ENCODE assay signal across 13 cellular contexts in the genomic region with DNA sequence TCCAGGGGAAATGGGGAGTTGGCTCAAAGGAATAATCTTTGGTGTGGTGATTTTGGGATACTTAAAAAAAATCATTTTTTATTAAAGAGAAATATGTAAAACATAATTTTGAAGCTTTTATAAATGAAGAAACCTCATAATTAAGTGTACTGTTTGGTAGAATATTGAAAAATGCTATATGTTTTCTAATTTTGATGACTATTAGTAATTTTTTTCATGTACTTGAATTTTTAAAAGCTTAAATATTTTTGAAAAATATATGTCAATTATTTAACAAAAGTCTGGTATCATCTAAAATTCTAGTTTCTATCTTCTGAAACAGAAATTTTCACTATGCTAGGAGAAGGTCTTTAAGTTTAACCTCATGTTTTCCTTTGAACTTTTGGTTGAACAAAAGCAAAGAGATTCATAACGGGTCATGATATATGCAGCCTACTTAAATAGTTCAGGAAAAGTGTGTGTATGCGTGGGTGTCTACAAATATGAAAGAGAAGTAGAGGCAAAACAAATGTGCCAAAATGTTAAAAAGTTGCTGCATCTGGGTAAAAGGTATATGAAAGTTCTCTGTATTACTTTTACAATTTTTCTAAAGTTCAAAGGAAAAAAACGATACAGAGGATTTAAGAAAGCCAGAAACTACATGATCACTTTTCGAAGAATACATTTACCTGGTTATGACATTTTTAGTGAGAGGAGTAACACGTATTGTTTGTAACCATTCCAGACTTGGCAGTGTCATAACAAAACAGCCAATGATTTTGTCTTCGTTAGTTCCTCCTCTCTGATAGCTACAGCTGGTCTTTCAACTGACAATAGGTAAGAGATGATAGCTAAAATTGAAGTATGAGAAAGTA.
DNase-seq lines count a peak whose midpoint lies in the region; ATAC-seq lines count a peak whose summit lies in the region.
"Had no signal": no experiment of that assay in that cellular context is flagged by ENCODE, and none has a peak within 500 bp of the region (broad histone marks: within the 10 kb centered on the region; RNA-seq: fewer than 3 reads in every experiment).

No MANE protein-coding gene starts in this region.

- H3K4me1 Mint-ChIP-seq in activated T-cell treated with anti-CD3 and anti-CD28 coated beads, Interleukin-2, amount 50 U/mL, for 4 hours (ENCODE audit: low read depth) = peaks cover 23% of the 10 kb centered on the region
- H3K4me1 Mint-ChIP-seq in CD4-positive, alpha-beta memory T cell = peaks cover 7 to 12% (median 10%) of the 10 kb centered on the region in 4 donors
- peaks cover 21% of the 10 kb centered on the region for H3K4me1 Mint-ChIP-seq in activated naive CD8-positive, alpha-beta T cell treated with anti-CD3 and anti-CD28 coated beads, Interleukin-2, amount 50 U/mL, for 24 hours
- peaks cover 4% of the 10 kb centered on the region for H3K4me1 Mint-ChIP-seq in activated CD4-positive, alpha-beta memory T cell treated with anti-CD3 and anti-CD28 coated beads, Interleukin-2, amount 10 ng/mL, durations not matched to agents 7 days and 5 days

- H3K9me3 ChIP-seq in CD4-positive, alpha-beta memory T cell (ENCODE audit: control insufficient read depth in 1 of 2, low read length in 2 of 2) = no peaks in the 10 kb centered on the region

- intact Hi-C loops in CD4-positive, alpha-beta memory T cell (cut with micrococcal nuclease) = no loop called here

- H3K4me1 ChIP-seq in CD4-positive, alpha-beta memory T cell (ENCODE audit: insufficient read depth, low read length) = no peaks in the 10 kb centered on the region

- no peak overlapping the region for H3K27ac ChIP-seq in CD4-positive, alpha-beta memory T cell (ENCODE audit: low read depth, low read length)

- no peaks in the 10 kb centered on the region for H3K9me3 Mint-ChIP-seq in activated T-cell treated with anti-CD3 and anti-CD28 coated beads, Interleukin-2, amount 50 U/mL, for 4 hours
- no peaks in the 10 kb centered on the region for H3K9me3 Mint-ChIP-seq in CD4-positive, alpha-beta memory T cell
- H3K9me3 Mint-ChIP-seq in activated naive CD8-positive, alpha-beta T cell treated with anti-CD3 and anti-CD28 coated beads, Interleukin-2, amount 50 U/mL, for 24 hours = no peaks in the 10 kb centered on the region
- H3K9me3 Mint-ChIP-seq in activated CD4-positive, alpha-beta memory T cell treated with anti-CD3 and anti-CD28 coated beads, Interleukin-2, amount 10 ng/mL, durations not matched to agents 7 days and 5 days = no peaks in the 10 kb centered on the region
- H3K9me3 Mint-ChIP-seq: CD8-positive, alpha-beta memory T cell had no signal

- H3K4me3 Mint-ChIP-seq in activated T-cell treated with anti-CD3 and anti-CD28 coated beads, Interleukin-2, amount 50 U/mL, for 4 hours = no peak overlapping the region
- H3K4me3 Mint-ChIP-seq in CD4-positive, alpha-beta memory T cell = peak overlapping the region in 2 of 8 donors; percentile 1 to 61
- peak overlapping the region; percentile 58 for H3K4me3 Mint-ChIP-seq in activated naive CD8-positive, alpha-beta T cell treated with anti-CD3 and anti-CD28 coated beads, Interleukin-2, amount 50 U/mL, for 24 hours
- no peak overlapping the region for H3K4me3 Mint-ChIP-seq in activated CD4-positive, alpha-beta memory T cell treated with anti-CD3 and anti-CD28 coated beads, Interleukin-2, amount 10 ng/mL, durations not matched to agents 7 days and 5 days
- H3K4me3 Mint-ChIP-seq: CD8-positive, alpha-beta memory T cell had no signal

- CTCF ChIA-PET in CD4-positive, alpha-beta memory T cell (lab: Charles Lee; ENCODE audit: partially characterized antibody) = interaction anchor here (1.0 to 1.6 kb wide), 8 partner anchors 17 to 251 kb away, joined by 3 to 5 read pairs (median 4); no protein-coding TSS in a partner anchor
- CTCF ChIA-PET in activated CD4-positive, alpha-beta memory T cell treated with anti-CD3 and anti-CD28 coated beads, Interleukin-2, amount 10 ng/mL, durations not matched to agents 7 days and 5 days (lab: Charles Lee) = interaction anchor here (0.9 to 1.3 kb wide), 3 partner anchors 30 to 250 kb away, joined by 3 to 5 read pairs (median 4); a partner anchor contains a TSS

- no peak overlapping the region for H3K4me3 ChIP-seq in CD4-positive, alpha-beta memory T cell (ENCODE audit: low read length in 2 of 2)

- no peaks in the 10 kb centered on the region for H3K36me3 ChIP-seq in CD4-positive, alpha-beta memory T cell (ENCODE audit: insufficient read depth, low read length)

- peaks cover 24% of the 10 kb centered on the region for H3K36me3 Mint-ChIP-seq in activated T-cell treated with anti-CD3 and anti-CD28 coated beads, Interleukin-2, amount 50 U/mL, for 4 hours (ENCODE audit: insufficient read depth)
- peaks cover 19 to 25% of the 10 kb centered on the region in 2 donors for H3K36me3 Mint-ChIP-seq in CD4-positive, alpha-beta memory T cell
- peaks cover 8% of the 10 kb centered on the region for H3K36me3 Mint-ChIP-seq in activated naive CD8-positive, alpha-beta T cell treated with anti-CD3 and anti-CD28 coated beads, Interleukin-2, amount 50 U/mL, for 24 hours (ENCODE audit: low read depth)
- peaks cover 14% of the 10 kb centered on the region for H3K36me3 Mint-ChIP-seq in activated CD4-positive, alpha-beta memory T cell treated with anti-CD3 and anti-CD28 coated beads, Interleukin-2, amount 10 ng/mL, durations not matched to agents 7 days and 5 days (ENCODE audit: low read depth)

- POLR2A ChIA-PET in CD4-positive, alpha-beta memory T cell (lab: Charles Lee; ENCODE audit: partially characterized antibody) = interaction anchor here (1.1 kb wide), 1 partner anchor 102 kb away, joined by 3 read pairs; no protein-coding TSS in a partner anchor
- POLR2A ChIA-PET in activated CD4-positive, alpha-beta memory T cell treated with anti-CD3 and anti-CD28 coated beads, Interleukin-2, amount 10 ng/mL, durations not matched to agents 7 days and 5 days (lab: Charles Lee) = interaction anchor here (1.2 kb wide), 1 partner anchor 12 kb away, joined by 3 read pairs; no protein-coding TSS in a partner anchor

- peak; percentile 55 to 73 for ATAC-seq in activated T-cell treated with anti-CD3 and anti-CD28 coated beads, Interleukin-2, amount 50 U/mL, for 4 hours
- peak; percentile 68 for ATAC-seq in activated naive CD8-positive, alpha-beta T cell treated with anti-CD3 and anti-CD28 coated beads, Interleukin-2, amount 50 U/mL, for 24 hours
- ATAC-seq in stimulated activated naive CD8-positive, alpha-beta T cell treated with anti-CD3 and anti-CD28 coated beads, Interleukin-15, Interleukin-2, amounts not matched to agents 100 U/mL and 50 U/mL, for 24 hours = peak; percentile 52

- DNase-seq in activated T-cell treated with anti-CD3 and anti-CD28 coated beads, Interleukin-2, amount 50 U/mL, for 4 hours = no peak
- no peak for DNase-seq in activated T-cell treated with anti-CD3 and anti-CD28 coated beads, Interleukin-2, amount 50 U/mL, for 48 hours
- peak in 1 of 5 donors; percentile 5 for DNase-seq in CD4-positive, alpha-beta memory T cell
- DNase-seq in activated naive CD8-positive, alpha-beta T cell treated with anti-CD3 and anti-CD28 coated beads, Interleukin-2, amount 50 U/mL, for 24 hours = no peak
- DNase-seq in stimulated activated naive CD8-positive, alpha-beta T cell treated with anti-CD3 and anti-CD28 coated beads, Interleukin-15, Interleukin-2, amounts not matched to agents 100 U/mL and 50 U/mL, for 24 hours = no peak
- no peak for DNase-seq in activated CD4-positive, alpha-beta memory T cell treated with anti-CD3 and anti-CD28 coated beads, Interleukin-2, amount 10 ng/mL, durations not matched to agents 7 days and 5 days
- no peak for DNase-seq in NCI-H146 treated with DMSO at 0.1 percent for 48 hours (lab: John Stamatoyannopoulos, UW; ENCODE audit: unreplicated experiment)
- DNase-seq: GOT3, NCI-H1694, NCI-H2107, NCI-H226, NCI-H69 had no signal

- H3K27me3 ChIP-seq in CD4-positive, alpha-beta memory T cell (ENCODE audit: insufficient read depth, low read length) = no peaks in the 10 kb centered on the region

- H3K27ac Mint-ChIP-seq in CD4-positive, alpha-beta memory T cell = peak overlapping the region in 5 of 7 donors; percentile 0 to 77 (median 34)
- peak overlapping the region; percentile 44 for H3K27ac Mint-ChIP-seq in activated naive CD8-positive, alpha-beta T cell treated with anti-CD3 and anti-CD28 coated beads, Interleukin-2, amount 50 U/mL, for 24 hours
- H3K27ac Mint-ChIP-seq in activated CD4-positive, alpha-beta memory T cell treated with anti-CD3 and anti-CD28 coated beads, Interleukin-2, amount 10 ng/mL, durations not matched to agents 7 days and 5 days = no peak overlapping the region

- H3K27me3 Mint-ChIP-seq in activated T-cell treated with anti-CD3 and anti-CD28 coated beads, Interleukin-2, amount 50 U/mL, for 4 hours (ENCODE audit: low read depth) = no peaks in the 10 kb centered on the region
- no peaks in the 10 kb centered on the region for H3K27me3 Mint-ChIP-seq in CD4-positive, alpha-beta memory T cell
- no peaks in the 10 kb centered on the region for H3K27me3 Mint-ChIP-seq in activated naive CD8-positive, alpha-beta T cell treated with anti-CD3 and anti-CD28 coated beads, Interleukin-2, amount 50 U/mL, for 24 hours
- H3K27me3 Mint-ChIP-seq in activated CD4-positive, alpha-beta memory T cell treated with anti-CD3 and anti-CD28 coated beads, Interleukin-2, amount 10 ng/mL, durations not matched to agents 7 days and 5 days = no peaks in the 10 kb centered on the region
- H3K27me3 Mint-ChIP-seq: CD8-positive, alpha-beta memory T cell had no signal
